ENCODE assay signal across 8 cellular contexts in genomic region chr19:45492627-45493470, GRCh38. TPM values are rescaled to one million over a fixed set of nuclear protein-coding genes. Genes with fewer than 3 reads are reported as not detected.
DNase-seq lines count a peak whose midpoint lies in the region; ATAC-seq lines count a peak whose summit lies in the region.

No MANE protein-coding gene starts in this region.

- WGBS in urinary bladder, result 4% methylated on average over 32 of the region's 32 CpGs

- no peak overlapping the region for H3K27ac Mint-ChIP-seq in memory B cell

- peaks cover 21% of the 10 kb centered on the region for H3K4me1 Mint-ChIP-seq in memory B cell

- no peaks in the 10 kb centered on the region for H3K9me3 Mint-ChIP-seq in memory B cell

- no peaks in the 10 kb centered on the region for H3K36me3 ChIP-seq in urinary bladder (ENCODE audit: insufficient read depth)

- peak overlapping the region; percentile 49 for H3K4me3 ChIP-seq in urinary bladder (ENCODE audit: low read depth, low read length)

- peak; percentile 72 for DNase-seq in GDM1 (lab: John Stamatoyannopoulos, UW)
- peak; percentile 17 for DNase-seq in NOMO-1 treated with DMSO at 0.1 percent for 48 hours (lab: John Stamatoyannopoulos, UW; ENCODE audit: unreplicated experiment)
- peak; percentile 61 for DNase-seq in dermis blood vessel endothelial cell
- DNase-seq in memory B cell (ENCODE audit: low spot score in 2 of 2), result no peak
- no peak for DNase-seq in DMS153 treated with DMSO at 0.1 percent for 48 hours (lab: John Stamatoyannopoulos, UW; ENCODE audit: unreplicated experiment)

- peaks cover 6% of the 10 kb centered on the region for H3K27me3 Mint-ChIP-seq in memory B cell

- peak overlapping the region; percentile 66 for H3K4me3 Mint-ChIP-seq in memory B cell

- H3K27ac ChIP-seq in urinary bladder (ENCODE audit: low read depth), result peak overlapping the region; percentile 61

- no peaks in the 10 kb centered on the region for H3K4me1 ChIP-seq in urinary bladder (ENCODE audit: insufficient read depth)

- ATAC-seq in memory B cell (ENCODE audit: low read depth), result no peak
- ATAC-seq in GM21723 (IDR thresholded peaks at IDR 0.05; ENCODE audit: unreplicated experiment), result no peak
- no peak for ATAC-seq in HG03521 (IDR thresholded peaks at IDR 0.05; ENCODE audit: unreplicated experiment)

- H3K36me3 Mint-ChIP-seq in memory B cell, result no peaks in the 10 kb centered on the region

RNA-seq across cellular contexts. Expression of gene RTN2, which starts 4.0 kb away (rescaled TPM):
- total RNA-seq in dermis blood vessel endothelial cell, result 9.0 and 10.2 TPM in 2 replicates
- 6.0 TPM for total RNA-seq in urinary bladder
- polyA plus RNA-seq in urinary bladder, result 34.9 TPM

RNA-seq across cellular contexts. Expression of gene PPM1N, which starts 5.4 kb away (rescaled TPM):
- total RNA-seq in dermis blood vessel endothelial cell, result 0.60 and 1.5 TPM in 2 replicates
- 0.53 TPM for total RNA-seq in urinary bladder
- 5.3 TPM for polyA plus RNA-seq in urinary bladder

RNA-seq across cellular contexts. Expression of gene VASP, which starts 14.4 kb away (rescaled TPM):
- total RNA-seq in dermis blood vessel endothelial cell (93.9 and 101 TPM in 2 replicates), urinary bladder (42.6 TPM)
- polyA plus RNA-seq in urinary bladder, result 174 TPM

RNA-seq across cellular contexts. Expression of gene FOSB, which starts 25.1 kb away (rescaled TPM):
- 0.65 and 23.8 TPM in 2 replicates for total RNA-seq in dermis blood vessel endothelial cell
- total RNA-seq in urinary bladder, result 10.4 TPM
- polyA plus RNA-seq in urinary bladder, result 128 TPM

Comparison
In these comparisons a context has a peak if more than half of its experiments do, and no peak if none do; other contexts are left out.
1. DNase-seq: peak in GDM1 (single experiment), NOMO-1 treated with DMSO at 0.1 percent for 48 hours (single experiment) and dermis blood vessel endothelial cell (single experiment); none in memory B cell (0 of 2) and DMS153 treated with DMSO at 0.1 percent for 48 hours (single experiment).